In the genomic region with DNA sequence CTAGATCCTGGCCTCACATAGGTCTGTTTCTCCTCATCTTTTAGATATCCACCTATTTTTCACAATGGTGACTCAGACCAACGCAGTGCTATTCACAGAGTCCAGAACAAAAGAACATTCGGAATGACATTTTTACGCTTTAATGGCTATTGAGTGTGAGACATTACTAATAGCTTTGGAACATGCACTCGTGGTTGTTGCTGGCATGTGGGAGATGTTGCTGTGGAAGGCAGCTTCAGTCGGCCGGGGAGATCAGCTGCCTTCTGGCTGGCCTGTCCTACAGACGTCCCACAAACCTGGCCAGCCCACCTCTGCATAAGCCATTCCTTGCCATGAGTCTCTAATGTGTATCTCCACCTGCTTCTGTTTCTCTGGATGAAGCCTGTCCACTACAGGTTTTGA, we compare ENCODE assay signal across 8 cellular contexts. TPM values are rescaled to one million over a fixed set of nuclear protein-coding genes. Genes with fewer than 3 reads are reported as not detected.
A peak's percentile ranks its signal among the peaks of the same experiment; 100 is the strongest.
DNase-seq lines count a peak whose midpoint lies in the region; ATAC-seq and TF ChIP-seq lines count a peak whose summit lies in the region.

No MANE protein-coding gene starts in this region.

- peak; percentile 66 for DNase-seq in MCF 10A (ENCODE audit: unreplicated experiment)
- DNase-seq in breast epithelium (ENCODE audit: low spot score in 2 of 2), result no peak
- no peak for DNase-seq in activated CD8-positive, alpha-beta T cell treated with anti-CD3 and anti-CD28 coated beads for 36 hours
- DNase-seq in islet precursor cell, result peak; percentile 90
- no peak for DNase-seq in type B pancreatic cell (ENCODE audit: extremely low spot score, unreplicated experiment)
- no peak for DNase-seq in NCI-H1417 treated with DMSO at 0.1 percent for 48 hours (lab: John Stamatoyannopoulos, UW)
- DNase-seq in midbrain (lab: John Stamatoyannopoulos, UW), result no peak

- intact Hi-C loops in MCF 10A (cut with micrococcal nuclease), result loop anchor here (2.0 to 5.0 kb wide), 2 partner anchors 14 to 83 kb away; no protein-coding TSS in a partner anchor
- intact Hi-C loops in breast epithelium (cut with DNase I; ENCODE audit: low total_unique reads), result no loop called here
- intact Hi-C loops in activated CD8-positive, alpha-beta T cell treated with anti-CD3 and anti-CD28 coated beads for 36 hours (cut with micrococcal nuclease), result loop anchor here (2.0 to 5.0 kb wide), 2 partner anchors 62 to 74 kb away; no protein-coding TSS in a partner anchor

- no peaks in the 10 kb centered on the region for H3K36me3 Mint-ChIP-seq in MCF 10A (ENCODE audit: insufficient read depth, unreplicated experiment)
- H3K36me3 Mint-ChIP-seq in activated CD8-positive, alpha-beta T cell treated with anti-CD3 and anti-CD28 coated beads for 36 hours (ENCODE audit: low read depth), result peaks cover 43% of the 10 kb centered on the region
- H3K36me3 Mint-ChIP-seq in type B pancreatic cell, result peaks cover 8% of the 10 kb centered on the region

- H3K27me3 Mint-ChIP-seq in MCF 10A (ENCODE audit: insufficient read depth, unreplicated experiment), result no peaks in the 10 kb centered on the region
- H3K27me3 Mint-ChIP-seq in activated CD8-positive, alpha-beta T cell treated with anti-CD3 and anti-CD28 coated beads for 36 hours, result no peaks in the 10 kb centered on the region
- H3K27me3 Mint-ChIP-seq in type B pancreatic cell, result peaks cover 36% of the 10 kb centered on the region

- peak overlapping the region in 1 of 2 donors; percentile 14 for H3K27ac ChIP-seq in breast epithelium

- no TSS peak for BruUV-seq in MCF 10A (replicated peaks; lab: Mats Ljungman, UMichigan)

- H3K9me3 Mint-ChIP-seq in MCF 10A (ENCODE audit: unreplicated experiment) (no peaks in the 10 kb centered on the region), type B pancreatic cell (no peaks in the 10 kb centered on the region)
- H3K9me3 Mint-ChIP-seq in activated CD8-positive, alpha-beta T cell treated with anti-CD3 and anti-CD28 coated beads for 36 hours, result no peaks in the 10 kb centered on the region

- H3K4me3 Mint-ChIP-seq in MCF 10A (ENCODE audit: unreplicated experiment) (peak overlapping the region; percentile 15), type B pancreatic cell (peak overlapping the region; percentile 73)
- peak overlapping the region; percentile 99 for H3K4me3 Mint-ChIP-seq in activated CD8-positive, alpha-beta T cell treated with anti-CD3 and anti-CD28 coated beads for 36 hours

- no peaks in the 10 kb centered on the region for H3K36me3 ChIP-seq in breast epithelium

- TF ChIP-seq POLR2A in breast epithelium (IDR thresholded peaks at IDR 0.05), result no peak

- H3K27ac Mint-ChIP-seq in MCF 10A (ENCODE audit: low read depth, unreplicated experiment) (peak overlapping the region; percentile 69), type B pancreatic cell (no peak overlapping the region)
- peak overlapping the region; percentile 83 for H3K27ac Mint-ChIP-seq in activated CD8-positive, alpha-beta T cell treated with anti-CD3 and anti-CD28 coated beads for 36 hours

- H3K4me1 Mint-ChIP-seq in MCF 10A (ENCODE audit: insufficient read depth, unreplicated experiment) (peaks cover 41% of the 10 kb centered on the region), type B pancreatic cell (ENCODE audit: unreplicated experiment) (peaks cover 37% of the 10 kb centered on the region)
- H3K4me1 Mint-ChIP-seq in activated CD8-positive, alpha-beta T cell treated with anti-CD3 and anti-CD28 coated beads for 36 hours (ENCODE audit: low read depth), result peaks cover 67% of the 10 kb centered on the region

- TF ChIP-seq CTCF in MCF 10A (IDR thresholded peaks at IDR 0.05; ENCODE audit: unreplicated experiment) (no peak), breast epithelium (IDR thresholded peaks at IDR 0.05) (no peak), type B pancreatic cell (conservative IDR thresholded peaks at IDR 0.05) (no peak)
- no peak for TF ChIP-seq CTCF in activated CD8-positive, alpha-beta T cell treated with anti-CD3 and anti-CD28 coated beads for 36 hours (IDR thresholded peaks at IDR 0.05)

- no peaks in the 10 kb centered on the region for H3K9me3 ChIP-seq in breast epithelium

- H3K4me3 ChIP-seq in breast epithelium, result no peak overlapping the region

- ATAC-seq in activated CD8-positive, alpha-beta T cell treated with anti-CD3 and anti-CD28 coated beads for 36 hours, result no peak
- ATAC-seq in HG02884 (IDR thresholded peaks at IDR 0.05; ENCODE audit: unreplicated experiment), result no peak

- H3K4me1 ChIP-seq in breast epithelium, result peaks cover 0 to 4% of the 10 kb centered on the region in 2 donors

- CTCF ChIA-PET in MCF 10A (lab: Yijun Ruan, JAX), result interaction anchor here (0.6 to 2.1 kb wide), 3 partner anchors 61 to 193 kb away, joined by 3 to 8 read pairs (median 4); no protein-coding TSS in a partner anchor
- CTCF ChIA-PET in activated CD8-positive, alpha-beta T cell treated with anti-CD3 and anti-CD28 coated beads for 36 hours (lab: Charles Lee), result interaction anchor here (1.2 to 2.8 kb wide), 3 partner anchors 9 to 82 kb away, joined by 3 to 14 read pairs (median 4); no protein-coding TSS in a partner anchor

- POLR2A ChIA-PET in MCF 10A (lab: Yijun Ruan, JAX), result interaction anchor here (0.9 to 4.5 kb wide), 7 partner anchors 14 to 307 kb away, joined by 3 to 68 read pairs (median 4); a partner anchor contains a TSS
- POLR2A ChIA-PET in activated CD8-positive, alpha-beta T cell treated with anti-CD3 and anti-CD28 coated beads for 36 hours (lab: Charles Lee), result interaction anchor here (0.7 to 18.7 kb wide), 7 partner anchors 10 to 93 kb away, joined by 3 to 337 read pairs (median 3); no protein-coding TSS in a partner anchor

- H3K27me3 ChIP-seq in breast epithelium, result no peaks in the 10 kb centered on the region

RNA-seq across cellular contexts. Expression of a gene that starts 3.4 kb away (rescaled TPM):
- total RNA-seq in MCF 10A (2022) (31.6 and 31.7 TPM in 2 replicates), breast epithelium (10 to 100 TPM; 27.2 to 46.2 (median 32.4) TPM), type B pancreatic cell (ENCODE audit: low replicate concordance) (14.5 and 34.0 TPM in 2 replicates)
- 10 to 100 TPM; 39.9 to 41.5 TPM for total RNA-seq in activated CD8-positive, alpha-beta T cell treated with anti-CD3 and anti-CD28 coated beads for 36 hours

Comparison
In these comparisons a context has a peak if more than half of its experiments do, and no peak if none do; other contexts are left out.
1. DNase-seq: peak in MCF 10A (single experiment) and islet precursor cell (single experiment); none in breast epithelium (0 of 2), activated CD8-positive, alpha-beta T cell treated with anti-CD3 and anti-CD28 coated beads for 36 hours (single experiment), type B pancreatic cell (single experiment), NCI-H1417 treated with DMSO at 0.1 percent for 48 hours (single experiment) and midbrain (single experiment).
2. H3K4me3 Mint-ChIP-seq: peak in every context shown above with its lines; median percentile 99 in activated CD8-positive, alpha-beta T cell treated with anti-CD3 and anti-CD28 coated beads for 36 hours; 73 in type B pancreatic cell; 15 in MCF 10A.